In genomic region chr19:45442927-45443461, GRCh38 we compare ENCODE assay signal across 1 cellular context.
TF ChIP-seq lines count a peak whose summit lies in the region.

No MANE protein-coding gene starts in this region.

TF ChIP-seq in K562, 482 proteins besides CTCF, POLR2A, EP300 and RAD21 (continued from another document and continues in another):
- TF ChIP-seq UBTF (IDR thresholded peaks at IDR 0.05; ENCODE audit: borderline replicate concordance in 1 of 2, low read depth in 2 of 2, low read length in 2 of 2) (no peak), SMARCE1 (IDR thresholded peaks at IDR 0.05) (peak; percentile 83), ZNF197 (CRISPR knock-in tag; IDR thresholded peaks at IDR 0.05; ENCODE audit: low read depth) (peak; percentile 69), THRB (CRISPR knock-in tag; conservative IDR thresholded peaks at IDR 0.05) (0 out of 2 replicates have a peak, but pooled peaks have one; percentile 18), ZNF318 (IDR thresholded peaks at IDR 0.05; ENCODE audit: borderline replicate concordance in 1 of 2, low read depth in 1 of 2) (peak in 1 of 2 experiments; percentile 70; a peak in 2 of 4 replicates), CBFA2T3 (IDR thresholded peaks at IDR 0.05) (peak; percentile 81), JUND (IDR thresholded peaks at IDR 0.05; ENCODE audit: borderline replicate concordance, low read depth, low read length) (peak; percentile 89), JUND (tag; IDR thresholded peaks at IDR 0.05; ENCODE audit: borderline replicate concordance, low read depth, low read length) (peak; percentile 81; the same call in 2 of the 3 replicates), RREB1 (CRISPR knock-in tag; IDR thresholded peaks at IDR 0.05) (peak; percentile 84), E2F3 (CRISPR knock-in tag; IDR thresholded peaks at IDR 0.05) (0 out of 2 replicates have a peak, but pooled peaks have one; percentile 6), EGR1 (conservative IDR thresholded peaks at IDR 0.05) (peak; percentile 24), ETV5 (CRISPR knock-in tag; IDR thresholded peaks at IDR 0.05; ENCODE audit: low read depth) (0 out of 2 replicates have a peak, but pooled peaks have one; percentile 63), MITF (IDR thresholded peaks at IDR 0.05) (peak; percentile 81), CTBP1 (IDR thresholded peaks at IDR 0.05; ENCODE audit: borderline replicate concordance) (peak; percentile 100), POLR2B (IDR thresholded peaks at IDR 0.05; ENCODE audit: low read depth, partially characterized antibody) (peak; percentile 55), TCF3 (CRISPR knock-in tag; IDR thresholded peaks at IDR 0.05) (peak; percentile 53), OTX1 (CRISPR knock-in tag; IDR thresholded peaks at IDR 0.05) (0 out of 2 replicates have a peak, but pooled peaks have one; percentile 46), POLR2AphosphoS5 (IDR thresholded peaks at IDR 0.05; ENCODE audit: control insufficient read depth, insufficient read depth, low read depth, low read length) (peak; percentile 73), ELK3 (CRISPR knock-in tag; IDR thresholded peaks at IDR 0.05) (no peak), MTA1 (IDR thresholded peaks at IDR 0.05; ENCODE audit: borderline replicate concordance) (peak; percentile 51; the same call in 1 of the 2 replicates), ZNF583 (CRISPR knock-in tag; IDR thresholded peaks at IDR 0.05) (no peak), NONO (IDR thresholded peaks at IDR 0.05; ENCODE audit: low read depth in 2 of 2, low read length in 1 of 2) (0 out of 4 replicates have a peak, but pooled peaks of 1 of the 2 experiments have one; percentile 20), PKNOX1 (IDR thresholded peaks at IDR 0.05) (peak; percentile 93), HNRNPL (IDR thresholded peaks at IDR 0.05; ENCODE audit: low read depth, low read length) (peak; percentile 5; the same call in 1 of the 2 replicates), ZEB2 (IDR thresholded peaks at IDR 0.05) (peak; percentile 77; the same call in 1 of the 2 replicates), HINFP (tag; conservative IDR thresholded peaks at IDR 0.05; ENCODE audit: low read depth) (no peak), SPI1 (IDR thresholded peaks at IDR 0.05; ENCODE audit: borderline replicate concordance, low read depth, low read length) (peak; percentile 98), MYNN (IDR thresholded peaks at IDR 0.05) (peak; percentile 58; the same call in 1 of the 2 replicates), MYNN (CRISPR knock-in tag; IDR thresholded peaks at IDR 0.05) (no peak)
